In the genomic region with DNA sequence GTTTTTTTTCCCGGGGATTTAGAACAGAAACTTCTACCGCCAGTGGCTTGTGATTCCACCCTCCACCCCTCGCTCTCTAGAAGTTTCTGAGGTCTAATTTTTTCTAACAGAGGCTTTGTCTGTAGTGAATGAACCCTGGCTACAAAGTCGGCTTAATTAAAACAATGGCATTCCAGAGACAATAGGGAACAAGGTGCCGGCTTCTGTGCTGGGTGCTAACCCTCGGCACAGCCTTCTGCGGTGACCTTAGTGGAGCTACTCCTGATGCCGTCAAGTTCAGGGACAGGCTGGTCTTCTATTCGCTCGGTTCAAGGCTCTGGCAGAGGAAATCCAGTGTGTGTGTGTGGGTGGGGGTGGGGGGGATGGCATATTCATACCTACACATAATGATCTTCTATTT, we compare ENCODE assay signal across 28 cellular contexts. TPM values are rescaled to one million over a fixed set of nuclear protein-coding genes. Genes with fewer than 3 reads are reported as not detected.
"Had no signal": no experiment of that assay in that cellular context is flagged by ENCODE, and none has a peak within 500 bp of the region (broad histone marks: within the 10 kb centered on the region; RNA-seq: fewer than 3 reads in every experiment).

No MANE protein-coding gene starts in this region.

- DNase-seq: naive thymus-derived CD8-positive, alpha-beta T cell; nephron progenitor cell; nucleus accumbens; posterior cingulate gyrus; psoas muscle; right cardiac atrium; right lobe of liver; sigmoid colon; small intestine; stimulated activated CD4-positive, alpha-beta T cell treated with anti-CD3 and anti-CD28 coated beads, Interleukin-15, amount 100 ng/mL, for 24 hours; stimulated activated CD4-positive, alpha-beta T cell treated with anti-CD3 and anti-CD28 coated beads, Interleukin-2, amount 100 ng/mL, for 24 hours; stimulated activated CD4-positive, alpha-beta T cell treated with anti-CD3 and anti-CD28 coated beads, Interleukin-2, amount 100 ng/mL, for 48 hours; stimulated activated CD4-positive, alpha-beta T cell treated with anti-CD3 and anti-CD28 coated beads, Interleukin-4, amount 100 ng/mL, for 24 hours; stimulated activated naive B cell treated with anti-CD40 and anti-IgM and Interleukin-4, amounts not matched to agents 10 μg/mL and 1 μg/mL and 100 μg/mL, for 72 hours; stimulated activated naive CD4-positive, alpha-beta T cell treated with Interleukin-2 at 50 U/mL for 16 hours; stomach; thyroid gland; trophoblast cell; upper lobe of left lung had no signal

- H3K4me1 Mint-ChIP-seq: naive thymus-derived CD8-positive, alpha-beta T cell; nephron progenitor cell; neural crest cell; stimulated activated effector memory CD8-positive, alpha-beta T cell treated with anti-CD3 and anti-CD28 coated beads, Interleukin-12 subunit alpha, Interleukin-12 subunit beta, amount 100 ng/mL, for 72 hours; stimulated activated naive B cell treated with anti-CD40 and anti-IgM and Interleukin-4, amounts not matched to agents 10 μg/mL and 1 μg/mL and 100 μg/mL, for 72 hours had no signal

- H3K4me3 Mint-ChIP-seq: naive thymus-derived CD8-positive, alpha-beta T cell; natural killer cell treated with Interleukin-12 subunit alpha and Interleukin-12 subunit beta and Interleukin-15 and Interleukin-18, amount 100 ng/mL, for 72 hours; nephron progenitor cell; neural crest cell; stimulated activated effector memory CD8-positive, alpha-beta T cell treated with anti-CD3 and anti-CD28 coated beads, Interleukin-12 subunit alpha, Interleukin-12 subunit beta, amount 100 ng/mL, for 72 hours; stimulated activated naive B cell treated with anti-CD40 and anti-IgM and Interleukin-4, amounts not matched to agents 10 μg/mL and 1 μg/mL and 100 μg/mL, for 72 hours; stimulated activated naive CD8-positive, alpha-beta T cell treated with anti-CD3 and anti-CD28 coated beads, Interleukin-15, Interleukin-2, amounts not matched to agents 100 ng/mL and 50 ng/mL, for 24 hours had no signal

- H3K4me3 ChIP-seq: psoas muscle, right lobe of liver, sigmoid colon, stomach, thoracic aorta, thyroid gland, tibial nerve, upper lobe of left lung had no signal

- ATAC-seq: naive thymus-derived CD8-positive, alpha-beta T cell; psoas muscle; right cardiac atrium; stimulated activated effector memory CD8-positive, alpha-beta T cell treated with anti-CD3 and anti-CD28 coated beads, Interleukin-12 subunit alpha, Interleukin-12 subunit beta, amount 100 ng/mL, for 72 hours; stimulated activated naive B cell treated with anti-CD40 and anti-IgM and Interleukin-4, amounts not matched to agents 10 μg/mL and 1 μg/mL and 100 μg/mL, for 72 hours had no signal

- H3K36me3 ChIP-seq: neutrophil, right lobe of liver, sigmoid colon, stomach, thoracic aorta, thyroid gland, upper lobe of left lung had no signal

- H3K27me3 ChIP-seq: right lobe of liver, thyroid gland, upper lobe of left lung had no signal

- H2AFZ ChIP-seq: parathyroid adenoma had no signal

- H3K9me3 ChIP-seq: neutrophil, psoas muscle, right lobe of liver, sigmoid colon, thoracic aorta, thyroid gland, upper lobe of left lung had no signal

- H3K9ac ChIP-seq: parathyroid adenoma had no signal

- H3K27ac Mint-ChIP-seq: natural killer cell treated with Interleukin-12 subunit alpha and Interleukin-12 subunit beta and Interleukin-15 and Interleukin-18, amount 100 ng/mL, for 72 hours; nephron progenitor cell; stimulated activated effector memory CD8-positive, alpha-beta T cell treated with anti-CD3 and anti-CD28 coated beads, Interleukin-12 subunit alpha, Interleukin-12 subunit beta, amount 100 ng/mL, for 72 hours; stimulated activated naive CD8-positive, alpha-beta T cell treated with anti-CD3 and anti-CD28 coated beads, Interleukin-15, Interleukin-2, amounts not matched to agents 100 ng/mL and 50 ng/mL, for 24 hours had no signal

- H3K27ac ChIP-seq: neutrophil, parathyroid adenoma, psoas muscle, right lobe of liver, sigmoid colon, stomach, thoracic aorta, thyroid gland, tibial nerve, upper lobe of left lung had no signal

- H3K9me3 Mint-ChIP-seq: stimulated activated naive CD8-positive, alpha-beta T cell treated with anti-CD3 and anti-CD28 coated beads, Interleukin-15, Interleukin-2, amounts not matched to agents 100 ng/mL and 50 ng/mL, for 24 hours had no signal

- H3K4me1 ChIP-seq: psoas muscle, right lobe of liver, sigmoid colon, stomach, thyroid gland, tibial nerve, upper lobe of left lung had no signal

- H3K36me3 Mint-ChIP-seq: naive thymus-derived CD8-positive, alpha-beta T cell; natural killer cell treated with Interleukin-12 subunit alpha and Interleukin-12 subunit beta and Interleukin-15 and Interleukin-18, amount 100 ng/mL, for 72 hours; stimulated activated effector memory CD8-positive, alpha-beta T cell treated with anti-CD3 and anti-CD28 coated beads, Interleukin-12 subunit alpha, Interleukin-12 subunit beta, amount 100 ng/mL, for 72 hours; stimulated activated naive B cell treated with anti-CD40 and anti-IgM and Interleukin-4, amounts not matched to agents 10 μg/mL and 1 μg/mL and 100 μg/mL, for 72 hours had no signal

RNA-seq across cellular contexts. Expression of gene ENO4, which starts 32.1 kb away (rescaled TPM):
- total RNA-seq: naive thymus-derived CD8-positive, alpha-beta T cell; natural killer cell treated with Interleukin-12 subunit alpha and Interleukin-12 subunit beta and Interleukin-15 and Interleukin-18, amount 100 ng/mL, for 72 hours; psoas muscle; right lobe of liver; skeletal muscle tissue had no signal
- polyA plus RNA-seq: naive thymus-derived CD8-positive, alpha-beta T cell; psoas muscle had no signal
